1 cellular context compared by ENCODE assay signal in the genomic region with DNA sequence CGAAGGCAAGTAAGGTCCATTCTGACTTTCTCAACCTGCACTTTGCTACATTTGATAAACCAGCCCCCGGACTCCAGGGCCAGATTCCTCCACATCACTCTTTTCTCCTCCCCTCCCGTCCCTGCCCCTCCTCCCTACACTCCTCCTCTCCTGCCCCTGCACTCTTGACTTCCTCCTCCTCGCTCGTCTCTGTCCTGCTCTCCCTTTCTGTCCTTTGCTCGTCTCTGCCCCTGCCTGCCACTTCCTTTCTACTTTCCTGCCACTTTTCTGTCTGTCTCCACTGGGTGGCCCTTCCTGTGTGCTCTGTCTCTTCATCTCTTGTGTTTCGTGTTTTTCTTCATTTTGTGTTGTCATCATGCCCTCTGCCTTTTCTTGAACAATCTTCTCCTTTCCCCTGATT.
TF ChIP-seq lines count a peak whose summit lies in the region.

No MANE protein-coding gene starts in this region.

TF ChIP-seq in K562, 482 proteins besides CTCF, POLR2A, EP300 and RAD21:
- TF ChIP-seq TBL1XR1 (IDR thresholded peaks at IDR 0.05; ENCODE audit: low read length in 2 of 2) (no peak), ZNF263 (CRISPR knock-in tag; IDR thresholded peaks at IDR 0.05; ENCODE audit: borderline replicate concordance) (peak; percentile 52; the same call in 1 of the 2 replicates)
